Comparison of ENCODE assay signal across 9 cellular contexts in genomic region chr1:11285883-11286734, GRCh38.
DNase-seq lines count a peak whose midpoint lies in the region; ATAC-seq and TF ChIP-seq lines count a peak whose summit lies in the region.
"Had no signal": no experiment of that assay in that cellular context is flagged by ENCODE, and none has a peak within 500 bp of the region (broad histone marks: within the 10 kb centered on the region; RNA-seq: fewer than 3 reads in every experiment).

No MANE protein-coding gene starts in this region.

- H3K36me3 ChIP-seq in ACC112 (ENCODE audit: insufficient read depth, low read length): no peaks in the 10 kb centered on the region

- ATAC-seq in SK-N-SH treated with all-trans-retinoic acid at 6 μM for 48 hours (peak; percentile 75), GM21786 (IDR thresholded peaks at IDR 0.05; ENCODE audit: unreplicated experiment) (no peak)
- ATAC-seq: esophagus mucosa had no signal

- peaks cover 25% of the 10 kb centered on the region for H3K4me1 ChIP-seq in ACC112 (ENCODE audit: control insufficient read depth, insufficient read depth, low read length, unreplicated experiment)

- DNase-seq in EL (peak; percentile 10), globus pallidus (ENCODE audit: low spot score) (peak; percentile 45), GM19238 (ENCODE audit: insufficient read length, low spot score) (no peak), NCI-H187 treated with DMSO at 0.1 percent for 48 hours (lab: John Stamatoyannopoulos, UW) (no peak)
- DNase-seq in activated CD4-positive, alpha-beta T cell treated with anti-CD3 and anti-CD28 coated beads for 1 hour: no peak

- H3K27me3 ChIP-seq in ACC112 (ENCODE audit: insufficient read depth, low read length): no peaks in the 10 kb centered on the region

- H3K79me2 ChIP-seq in ACC112 (ENCODE audit: control insufficient read depth, insufficient read depth, low read length, unreplicated experiment): peaks cover 10% of the 10 kb centered on the region

- H3K27ac ChIP-seq in ACC112 (ENCODE audit: low read depth, low read length): peak overlapping the region; percentile 36

- no peak overlapping the region for H3K4me3 ChIP-seq in ACC112 (ENCODE audit: low read depth, low read length)

- H2AFZ ChIP-seq in ACC112 (ENCODE audit: low read length, unreplicated experiment): no peak overlapping the region

TF ChIP-seq in SK-N-SH treated with all-trans-retinoic acid at 6 μM for 48 hours, 23 proteins besides CTCF, POLR2A, EP300 and RAD21:
- TF ChIP-seq CSDC2 (CRISPR knock-in tag; IDR thresholded peaks at IDR 0.05) (no peak), PPARA (CRISPR knock-in tag; IDR thresholded peaks at IDR 0.05; ENCODE audit: borderline replicate concordance) (no peak), ZFP30 (CRISPR knock-in tag; IDR thresholded peaks at IDR 0.05) (no peak), POU6F1 (CRISPR knock-in tag; IDR thresholded peaks at IDR 0.05; ENCODE audit: borderline replicate concordance, low read depth) (no peak), PATZ1 (CRISPR knock-in tag; IDR thresholded peaks at IDR 0.05; ENCODE audit: borderline replicate concordance) (no peak), ZC3H10 (CRISPR knock-in tag; IDR thresholded peaks at IDR 0.05) (no peak)

Comparison
In these comparisons a context has a peak if more than half of its experiments do, and no peak if none do; other contexts are left out.
1. DNase-seq: peak in EL (single experiment) and globus pallidus (single experiment); none in GM19238 (single experiment), NCI-H187 treated with DMSO at 0.1 percent for 48 hours (single experiment) and activated CD4-positive, alpha-beta T cell treated with anti-CD3 and anti-CD28 coated beads for 1 hour (single experiment).